Comparison of ENCODE assay signal across 1 cellular context in genomic region chr12:106138279-106138645, GRCh38.
TF ChIP-seq lines count a peak whose summit lies in the region.

No MANE protein-coding gene starts in this region.

TF ChIP-seq in HepG2, 621 proteins besides CTCF, POLR2A, EP300 and RAD21 (continued from another document):
- TF ChIP-seq, protein P1, sequence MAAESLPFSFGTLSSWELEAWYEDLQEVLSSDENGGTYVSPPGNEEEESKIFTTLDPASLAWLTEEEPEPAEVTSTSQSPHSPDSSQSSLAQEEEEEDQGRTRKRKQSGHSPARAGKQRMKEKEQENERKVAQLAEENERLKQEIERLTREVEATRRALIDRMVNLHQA (CRISPR knock-in tag; IDR thresholded peaks at IDR 0.05) = no peak
- TF ChIP-seq PAX8 (CRISPR knock-in tag; IDR thresholded peaks at IDR 0.05; ENCODE audit: borderline replicate concordance) (no peak), ZNF296 (CRISPR knock-in tag; conservative IDR thresholded peaks at IDR 0.05) (no peak)
